In genomic region chr4:7640136-7640535, GRCh38 we compare ENCODE assay signal across 18 cellular contexts.
DNase-seq lines count a peak whose midpoint lies in the region; ATAC-seq, FAIRE-seq and TF ChIP-seq lines count a peak whose summit lies in the region.
"Had no signal": no experiment of that assay in that cellular context is flagged by ENCODE, and none has a peak within 500 bp of the region (broad histone marks: within the 10 kb centered on the region; RNA-seq: fewer than 3 reads in every experiment).

No MANE protein-coding gene starts in this region.

- no peak for DNase-seq in GM12878 (ENCODE audit: low read depth, low spot score)
- DNase-seq in keratinocyte (ENCODE audit: low read depth, low spot score): no peak
- no peak for DNase-seq in activated naive CD4-positive, alpha-beta T cell treated with anti-CD3 and anti-CD28 coated beads, Interleukin-2, amount 10 ng/mL, durations not matched to agents 7 days and 5 days
- no peak for DNase-seq in sciatic nerve (ENCODE audit: low spot score)
- DNase-seq in RCC 7860 (ENCODE audit: low spot score): no peak
- DNase-seq: BE2C; CD8-positive, alpha-beta T cell; COR-L47; DMS153; DMS79 treated with DMSO at 0.1 percent for 48 hours; EL had no signal

- BruUV-seq in GM12878 (replicated peaks; lab: Mats Ljungman, UMichigan): no TSS peak

- H3K36me3 Mint-ChIP-seq in activated naive CD4-positive, alpha-beta T cell treated with anti-CD3 and anti-CD28 coated beads, Interleukin-2, amount 10 ng/mL, durations not matched to agents 7 days and 5 days: no peaks in the 10 kb centered on the region
- H3K36me3 Mint-ChIP-seq: CD8-positive, alpha-beta T cell had no signal

- no peak for FAIRE-seq in GM12878 (lab: Jason Lieb, UNC)
- FAIRE-seq in keratinocyte (lab: Jason Lieb, UNC): peak; percentile 56
- no peak for FAIRE-seq in RCC 7860 (lab: Jason Lieb, UNC)
- FAIRE-seq: A549, D721Med, G401.6, H54 had no signal

- POLR2A ChIA-PET in HEK293 (lab: Yijun Ruan, JAX) (no interaction called here), GM12878 (lab: Charles Lee) (no interaction called here)

- dilution Hi-C loops in keratinocyte (cut with MboI; ENCODE audit: extremely low pct_ligation_motif_present, low sequenced_read_pairs): no loop called here

- no peak for TF ChIP-seq POLR2A in GM12878 (IDR thresholded peaks at IDR 0.05; ENCODE audit: low read depth, low read length)

- H3K4me1 Mint-ChIP-seq in activated naive CD4-positive, alpha-beta T cell treated with anti-CD3 and anti-CD28 coated beads, Interleukin-2, amount 10 ng/mL, durations not matched to agents 7 days and 5 days: no peaks in the 10 kb centered on the region

- H4K20me1 ChIP-seq in GM12878 (ENCODE audit: control insufficient read depth, insufficient read depth): no peaks in the 10 kb centered on the region
- H4K20me1 ChIP-seq in keratinocyte (ENCODE audit: control insufficient read depth, extremely low read depth, insufficient read depth, low read length): no peaks in the 10 kb centered on the region

- H3K9me3 ChIP-seq in HEK293 (ENCODE audit: control insufficient read depth, insufficient read depth, low read depth, low read length): no peaks in the 10 kb centered on the region
- H3K9me3 ChIP-seq in GM12878 (replicated peaks; ENCODE audit: control insufficient read depth, insufficient read depth, low read length): no peaks in the 10 kb centered on the region; the same call in 2 of the 3 replicates
- peaks cover 2% of the 10 kb centered on the region for H3K9me3 ChIP-seq in keratinocyte (ENCODE audit: control insufficient read depth, low read depth, low read length)
- H3K9me3 ChIP-seq: BE2C had no signal

- 49% methylated on average over 6 of the region's 6 CpGs for WGBS in GM12878 (ENCODE audit: insufficient coverage, insufficient replicate concordance, low lambda C conversion rate, missing lambda C conversion rate)

- H3K4me3 Mint-ChIP-seq in activated naive CD4-positive, alpha-beta T cell treated with anti-CD3 and anti-CD28 coated beads, Interleukin-2, amount 10 ng/mL, durations not matched to agents 7 days and 5 days: no peak overlapping the region
- H3K4me3 Mint-ChIP-seq: CD14-positive monocyte; CD8-positive, alpha-beta T cell had no signal

- ATAC-seq in GM12878 (no peak), sciatic nerve (no peak)
- ATAC-seq: A549; CD8-positive, alpha-beta T cell; HCT116 had no signal

- CTCF ChIA-PET in HEK293 (lab: Yijun Ruan, JAX) (no interaction called here), GM12878 (lab: Yijun Ruan, JAX) (no interaction called here)
- CTCF ChIA-PET in activated naive CD4-positive, alpha-beta T cell treated with anti-CD3 and anti-CD28 coated beads, Interleukin-2, amount 10 ng/mL, durations not matched to agents 7 days and 5 days (lab: Charles Lee): no interaction called here

- H3K9ac ChIP-seq in GM12878 (ENCODE audit: control insufficient read depth, insufficient read depth, low read length) (no peak overlapping the region), keratinocyte (ENCODE audit: control insufficient read depth, extremely low read depth, insufficient read depth, low read length) (no peak overlapping the region)

- H3K79me2 ChIP-seq in GM12878 (ENCODE audit: control insufficient read depth, insufficient read depth, low read length) (no peaks in the 10 kb centered on the region), keratinocyte (ENCODE audit: control insufficient read depth, insufficient read depth, low read length) (no peaks in the 10 kb centered on the region)

- no peak for TF ChIP-seq CTCF in HEK293 (tag by site-specific recombination; IDR thresholded peaks at IDR 0.05)
- TF ChIP-seq CTCF in GM12878 (IDR thresholded peaks at IDR 0.05 in 2 of 3, conservative IDR thresholded peaks at IDR 0.05 in 1 of 3; ENCODE audit: control insufficient read depth in 2 of 3, extremely low read depth in 1 of 3, insufficient read depth in 1 of 3, low read depth in 3 of 3, low read length in 3 of 3): no peak
- no peak for TF ChIP-seq CTCF in keratinocyte (optimal IDR thresholded peaks at IDR 0.05 in 1 of 3, IDR thresholded peaks at IDR 0.05 in 1 of 3, conservative IDR thresholded peaks at IDR 0.05 in 1 of 3; ENCODE audit: extremely low read depth in 1 of 3, insufficient read depth in 2 of 3, low read length in 3 of 3)

- H3K27ac Mint-ChIP-seq in activated naive CD4-positive, alpha-beta T cell treated with anti-CD3 and anti-CD28 coated beads, Interleukin-2, amount 10 ng/mL, durations not matched to agents 7 days and 5 days: no peak overlapping the region
- H3K27ac Mint-ChIP-seq: CD8-positive, alpha-beta T cell had no signal

- H3K4me1 ChIP-seq in HEK293 (ENCODE audit: control insufficient read depth, insufficient read depth, low read length): no peaks in the 10 kb centered on the region
- no peaks in the 10 kb centered on the region for H3K4me1 ChIP-seq in GM12878 (ENCODE audit: control insufficient read depth, insufficient read depth, low read length)
- no peaks in the 10 kb centered on the region for H3K4me1 ChIP-seq in keratinocyte (ENCODE audit: control insufficient read depth, extremely low read depth, insufficient read depth, low read length)
- H3K4me1 ChIP-seq: A549, BE2C had no signal

- no peak overlapping the region for H3K27ac ChIP-seq in HEK293 (ENCODE audit: extremely low read depth, low read depth, low read length)
- H3K27ac ChIP-seq in GM12878 (ENCODE audit: control insufficient read depth, insufficient read depth): no peak overlapping the region
- no peak overlapping the region for H3K27ac ChIP-seq in keratinocyte (ENCODE audit: control insufficient read depth, insufficient read depth, low read length)
- H3K27ac ChIP-seq: A549 had no signal

- TF ChIP-seq EP300 in GM12878 (IDR thresholded peaks at IDR 0.05; ENCODE audit: borderline replicate concordance in 1 of 2, control insufficient read depth in 1 of 2, low read depth in 2 of 2, low read length in 2 of 2): no peak

- no peaks in the 10 kb centered on the region for H3K27me3 Mint-ChIP-seq in activated naive CD4-positive, alpha-beta T cell treated with anti-CD3 and anti-CD28 coated beads, Interleukin-2, amount 10 ng/mL, durations not matched to agents 7 days and 5 days

- H3K36me3 ChIP-seq in HEK293 (ENCODE audit: control insufficient read depth in 2 of 2, insufficient read depth in 1 of 2, low read length in 2 of 2): no peaks in the 10 kb centered on the region
- H3K36me3 ChIP-seq in GM12878 (ENCODE audit: control insufficient read depth in 2 of 2, insufficient read depth in 2 of 2, low read length in 1 of 2): no peaks in the 10 kb centered on the region
- H3K36me3 ChIP-seq in keratinocyte (ENCODE audit: control insufficient read depth in 2 of 2, extremely low read depth in 1 of 2, insufficient read depth in 2 of 2, low read length in 2 of 2): no peaks in the 10 kb centered on the region
- H3K36me3 ChIP-seq: BE2C had no signal

- RAD21 ChIA-PET in GM12878 (lab: Charles Lee; ENCODE audit: unreplicated experiment): no interaction called here

- H3K4me3 ChIP-seq in HEK293 (ENCODE audit: low read depth, low read length): no peak overlapping the region
- no peak overlapping the region for H3K4me3 ChIP-seq in GM12878
- no peak overlapping the region for H3K4me3 ChIP-seq in keratinocyte (ENCODE audit: control insufficient read depth in 2 of 3, extremely low read depth in 1 of 3, insufficient read depth in 2 of 3, low read depth in 1 of 3, low read length in 3 of 3)
- H3K4me3 ChIP-seq: A549 had no signal

- intact Hi-C loops in GM12878 (cut with micrococcal nuclease; ENCODE audit: unreplicated experiment) (no loop called here), sciatic nerve (cut with DNase I) (loop anchor here (2.0 kb wide), 1 partner anchor 25 kb away; no protein-coding TSS in a partner anchor)

- H3K9me3 Mint-ChIP-seq in activated naive CD4-positive, alpha-beta T cell treated with anti-CD3 and anti-CD28 coated beads, Interleukin-2, amount 10 ng/mL, durations not matched to agents 7 days and 5 days: no peaks in the 10 kb centered on the region
- H3K9me3 Mint-ChIP-seq: CD8-positive, alpha-beta T cell had no signal

- no peaks in the 10 kb centered on the region for H3K9me1 ChIP-seq in keratinocyte (ENCODE audit: control insufficient read depth, extremely low read depth, insufficient read depth, low read length)

- in situ Hi-C loops in GM12878 (cut with MboI): no loop called here

- TF ChIP-seq RAD21 in GM12878 (IDR thresholded peaks at IDR 0.05; ENCODE audit: insufficient read depth, low read depth, low read length): no peak

- H3K27me3 ChIP-seq in GM12878 (replicated peaks in 1 of 2; ENCODE audit: control insufficient read depth in 2 of 2, insufficient read depth in 2 of 2, low read length in 1 of 2) (no peaks in the 10 kb centered on the region), keratinocyte (ENCODE audit: control insufficient read depth, extremely low read depth, insufficient read depth, low read length) (peaks cover 9% of the 10 kb centered on the region)
- H3K27me3 ChIP-seq: BE2C had no signal

- H3K4me2 ChIP-seq in GM12878 (ENCODE audit: control insufficient read depth, insufficient read depth) (no peak overlapping the region), keratinocyte (ENCODE audit: control insufficient read depth, extremely low read depth, insufficient read depth, low read depth, low read length) (no peak overlapping the region)
- H3K4me2 ChIP-seq: A549 had no signal

- SMC1A ChIA-PET in GM12878 (lab: Charles Lee; ENCODE audit: uncharacterized antibody, unreplicated experiment): no interaction called here

- H2AFZ ChIP-seq in GM12878 (ENCODE audit: control insufficient read depth, low read depth, low read length): no peak overlapping the region
- no peak overlapping the region for H2AFZ ChIP-seq in keratinocyte (ENCODE audit: control insufficient read depth, low read length)

TF ChIP-seq in HEK293, 187 proteins besides CTCF, POLR2A, EP300 and RAD21 (continues in another document):
- no peak for TF ChIP-seq ZNF354C (tag by site-specific recombination; IDR thresholded peaks at IDR 0.05; ENCODE audit: borderline replicate concordance, low read depth)
- TF ChIP-seq ZFHX2 (tag by site-specific recombination; conservative IDR thresholded peaks at IDR 0.05): peak; percentile 100
- TF ChIP-seq YY2 (tag by site-specific recombination; IDR thresholded peaks at IDR 0.05): 0 out of 2 replicates have a peak, but pooled peaks have one; percentile 12
- TF ChIP-seq ZFP69B (tag by site-specific recombination; IDR thresholded peaks at IDR 0.05): no peak
